In genomic region chr13:98039964-98040363, GRCh38 we compare ENCODE assay signal across 20 cellular contexts.
"Had no signal": no experiment of that assay in that cellular context is flagged by ENCODE, and none has a peak within 500 bp of the region (broad histone marks: within the 10 kb centered on the region; RNA-seq: fewer than 3 reads in every experiment).

No MANE protein-coding gene starts in this region.

- ATAC-seq: activated CD4-positive, CD25-positive, alpha-beta regulatory T cell treated with anti-CD3 and anti-CD28 coated beads, Interleukin-2, amount 50 U/mL, for 24 hours; left colon; naive thymus-derived CD8-positive, alpha-beta T cell; right cardiac atrium; upper lobe of right lung had no signal

- DNase-seq: activated CD4-positive, alpha-beta T cell treated with anti-CD3 and anti-CD28 coated beads for 48 hours; activated CD4-positive, alpha-beta T cell treated with anti-CD3 and anti-CD28 coated beads, Interleukin-2, amount 50 U/mL, for 48 hours; activated CD8-positive, alpha-beta memory T cell treated with anti-CD3 and anti-CD28 coated beads, Interleukin-2, amount 50 U/mL, for 4 hours; activated effector memory CD4-positive, alpha-beta T cell treated with anti-CD3 and anti-CD28 coated beads, Interleukin-2, amount 50 U/mL, for 16 hours; activated naive CD4-positive, alpha-beta T cell treated with anti-CD3 and anti-CD28 coated beads for 36 hours; activated T-cell treated with anti-CD3 and anti-CD28 coated beads, Interleukin-2, amount 50 U/mL, for 1 hour; amygdala; central memory CD4-positive, alpha-beta T cell; left colon; naive thymus-derived CD8-positive, alpha-beta T cell; posterior cingulate gyrus; right cardiac atrium; spleen; stimulated activated naive CD4-positive, alpha-beta T cell; tibial artery; upper lobe of right lung had no signal

- H3K36me3 ChIP-seq: spleen, suprapubic skin, tibial artery, upper lobe of right lung had no signal

- H3K27ac ChIP-seq: spleen, suprapubic skin, tibial artery, upper lobe of right lung had no signal

- H3K9me3 ChIP-seq: spleen, suprapubic skin, tibial artery, upper lobe of right lung had no signal

- H3K27me3 ChIP-seq: spleen, suprapubic skin, tibial artery, upper lobe of right lung had no signal

- H3K4me1 ChIP-seq: spleen, suprapubic skin, tibial artery, upper lobe of right lung had no signal

- H3K4me3 Mint-ChIP-seq: activated naive CD4-positive, alpha-beta T cell treated with anti-CD3 and anti-CD28 coated beads for 36 hours; activated T-helper 1 cell treated with anti-CD3 and anti-CD28 coated beads, Interleukin-12 subunit alpha, Interleukin-12 subunit beta, Interleukin-2, Interleukin-4 antibody, amounts not matched to agents 30 ng/mL and 10 ng/mL and 1 ng/mL, durations not matched to agents 14 hours and 24 hours and 36 hours; dendritic cell treated with granulocyte-macrophage colony-stimulating factor and Interleukin-4, amounts not matched to agents 40 ng/mL and 50 ng/mL, for 4 days; naive thymus-derived CD8-positive, alpha-beta T cell had no signal

- H3K27ac Mint-ChIP-seq: activated naive CD4-positive, alpha-beta T cell treated with anti-CD3 and anti-CD28 coated beads for 36 hours; activated T-helper 1 cell treated with anti-CD3 and anti-CD28 coated beads, Interleukin-12 subunit alpha, Interleukin-12 subunit beta, Interleukin-2, Interleukin-4 antibody, amounts not matched to agents 30 ng/mL and 10 ng/mL and 1 ng/mL, durations not matched to agents 14 hours and 24 hours and 36 hours; dendritic cell treated with granulocyte-macrophage colony-stimulating factor and Interleukin-4, amounts not matched to agents 40 ng/mL and 50 ng/mL, for 4 days had no signal

- H3K36me3 Mint-ChIP-seq: naive thymus-derived CD8-positive, alpha-beta T cell had no signal

- H3K9me3 Mint-ChIP-seq: activated naive CD4-positive, alpha-beta T cell treated with anti-CD3 and anti-CD28 coated beads for 36 hours; activated T-helper 1 cell treated with anti-CD3 and anti-CD28 coated beads, Interleukin-12 subunit alpha, Interleukin-12 subunit beta, Interleukin-2, Interleukin-4 antibody, amounts not matched to agents 30 ng/mL and 10 ng/mL and 1 ng/mL, durations not matched to agents 14 hours and 24 hours and 36 hours; dendritic cell treated with granulocyte-macrophage colony-stimulating factor and Interleukin-4, amounts not matched to agents 40 ng/mL and 50 ng/mL, for 4 days had no signal

- H3K4me3 ChIP-seq: spleen, suprapubic skin, tibial artery, upper lobe of right lung had no signal
